In genomic region chr5:43305948-43306563, GRCh38 we compare ENCODE assay signal across 8 cellular contexts. TPM values are rescaled to one million over a fixed set of nuclear protein-coding genes. Genes with fewer than 3 reads are reported as not detected.
A peak's percentile ranks its signal among the peaks of the same experiment; 100 is the strongest.
DNase-seq lines count a peak whose midpoint lies in the region; ATAC-seq and TF ChIP-seq lines count a peak whose summit lies in the region.

No MANE protein-coding gene starts in this region.

- no peak overlapping the region for H3K27ac ChIP-seq in thyroid gland

- ATAC-seq in HG03571 (IDR thresholded peaks at IDR 0.05; ENCODE audit: unreplicated experiment) = peak; percentile 63

- H3K36me3 ChIP-seq in kidney epithelial cell (ENCODE audit: control insufficient read depth, insufficient read depth, low read length) = no peaks in the 10 kb centered on the region
- no peaks in the 10 kb centered on the region for H3K36me3 ChIP-seq in thyroid gland

- intact Hi-C loops in thyroid gland (cut with DNase I) = no loop called here

- H3K4me3 ChIP-seq in astrocyte of the spinal cord (ENCODE audit: low read depth, low read length) (no peak overlapping the region), kidney epithelial cell (ENCODE audit: low read depth, low read length) (no peak overlapping the region), thyroid gland (replicated peaks in 1 of 3) (no peak overlapping the region)

- WGBS in thyroid gland, 2 donors = 63 to 69% methylated on average over 1 of the region's 1 CpG

- H3K4me1 ChIP-seq in thyroid gland = peaks cover 14 to 28% of the 10 kb centered on the region in 2 donors

- peak; percentile 67 for TF ChIP-seq CTCF in astrocyte of the spinal cord (IDR thresholded peaks at IDR 0.05; ENCODE audit: low read depth, low read length)
- TF ChIP-seq CTCF in kidney epithelial cell (IDR thresholded peaks at IDR 0.05; ENCODE audit: insufficient read depth, low read length, poor library complexity, severe bottlenecking) = peak; percentile 62
- TF ChIP-seq CTCF in thyroid gland (IDR thresholded peaks at IDR 0.05) = peak in 5 of 6 experiments; percentile 37 to 70 (median 62)

- H3K27me3 ChIP-seq in kidney epithelial cell (ENCODE audit: control insufficient read depth, insufficient read depth, low read length) (no peaks in the 10 kb centered on the region), thyroid gland (no peaks in the 10 kb centered on the region)

- DNase-seq in Caki2 (ENCODE audit: low read depth) (peak; percentile 48), GM19238 (ENCODE audit: insufficient read length, low spot score) (peak; percentile 13), NOMO-1 (lab: John Stamatoyannopoulos, UW; ENCODE audit: unreplicated experiment in 2 of 2) (peak; percentile 42 to 89), astrocyte of the spinal cord (ENCODE audit: low read depth, low spot score) (peak; percentile 80), kidney epithelial cell (ENCODE audit: low read depth) (no peak), thyroid gland (no peak), ureter (ENCODE audit: low spot score) (no peak)

- in situ Hi-C loops in Caki2 (cut with HindIII; ENCODE audit: low pct_unique_long_range_greater_than_20kb, low sequenced_read_pairs) = no loop called here
- in situ Hi-C loops in astrocyte of the spinal cord (cut with HindIII; ENCODE audit: low sequenced_read_pairs) = no loop called here

- no peaks in the 10 kb centered on the region for H3K9me3 ChIP-seq in thyroid gland

- no peak for TF ChIP-seq POLR2A in thyroid gland (IDR thresholded peaks at IDR 0.05)

RNA-seq across cellular contexts. Expression of gene HMGCS1, which starts 7.2 kb away (rescaled TPM):
- total RNA-seq in Caki2 (2014; rRNA removed; shearing (Covaris generic); ENCODE audit: low replicate concordance) = 14.9 and 16.3 TPM in 2 replicates
- total RNA-seq in kidney epithelial cell = 64.3 and 72.8 TPM in 2 replicates
- total RNA-seq in thyroid gland = 10 to 100 TPM; 33.5 to 58.7 (median 44.1) TPM
- total RNA-seq in ureter = 131 TPM

Comparison
In these comparisons a context has a peak if more than half of its experiments do, and no peak if none do; other contexts are left out.
1. DNase-seq: peak in Caki2 (single experiment), GM19238 (single experiment), NOMO-1 (2 of 2) and astrocyte of the spinal cord (single experiment); none in kidney epithelial cell (single experiment), thyroid gland (0 of 2) and ureter (single experiment).
2. Peak in every context shown above with its lines, with median percentiles within 50 percentile points of each other: CTCF ChIP-seq.